In the genomic region with DNA sequence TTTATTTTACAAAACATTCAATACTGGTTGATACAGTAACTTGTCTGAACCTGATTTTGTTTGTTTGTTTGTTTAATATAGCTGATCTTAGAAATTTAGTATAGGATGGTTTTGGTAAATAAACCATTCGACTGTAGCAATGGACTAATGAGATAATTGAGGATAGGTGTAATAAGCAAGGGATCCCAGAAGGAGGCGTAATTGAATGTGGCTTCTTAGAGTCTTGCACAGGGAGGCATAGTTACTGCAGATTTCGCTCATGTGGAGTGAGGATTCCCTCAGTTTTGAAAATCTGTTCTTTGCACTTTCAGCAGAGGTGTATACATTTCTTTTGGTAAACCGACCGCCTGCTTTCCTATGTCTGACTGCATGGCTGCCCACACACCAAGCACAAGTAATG, we compare ENCODE assay signal across 14 cellular contexts.
DNase-seq lines count a peak whose midpoint lies in the region; TF ChIP-seq lines count a peak whose summit lies in the region.
"Had no signal": no experiment of that assay in that cellular context is flagged by ENCODE, and none has a peak within 500 bp of the region (broad histone marks: within the 10 kb centered on the region; RNA-seq: fewer than 3 reads in every experiment).

No MANE protein-coding gene starts in this region.

- H2AFZ ChIP-seq in hepatocyte, result no peak overlapping the region

- WGBS in hepatocyte (ENCODE audit: low lambda C conversion rate, missing lambda C conversion rate), result 59% methylated on average over 5 of the region's 5 CpGs

- H3K4me3 ChIP-seq in hepatocyte (no peak overlapping the region), uterus (no peak overlapping the region)
- H3K4me3 ChIP-seq: thoracic aorta had no signal

- TF ChIP-seq CTCF in 22Rv1 (IDR thresholded peaks at IDR 0.05), result peak; percentile 34; the same call in 1 of the 2 replicates
- peak; percentile 21 for TF ChIP-seq CTCF in hepatocyte (IDR thresholded peaks at IDR 0.05; ENCODE audit: poor library complexity)
- TF ChIP-seq CTCF in endothelial cell (IDR thresholded peaks at IDR 0.05; ENCODE audit: unreplicated experiment), result no peak
- no peak for TF ChIP-seq CTCF in uterus (IDR thresholded peaks at IDR 0.05)

- H3K27ac Mint-ChIP-seq in endothelial cell (ENCODE audit: unreplicated experiment), result no peak overlapping the region
- H3K27ac Mint-ChIP-seq: activated T-cell treated with anti-CD3 and anti-CD28 coated beads, Interleukin-2, amount 50 U/mL, for 24 hours; T-helper 17 cell had no signal

- H3K4me2 ChIP-seq in hepatocyte, result no peak overlapping the region

- H3K4me3 Mint-ChIP-seq in endothelial cell (ENCODE audit: unreplicated experiment), result no peak overlapping the region
- H3K4me3 Mint-ChIP-seq: activated T-cell treated with anti-CD3 and anti-CD28 coated beads, Interleukin-2, amount 50 U/mL, for 24 hours; T-helper 17 cell had no signal

- no peaks in the 10 kb centered on the region for H3K27me3 ChIP-seq in hepatocyte
- H3K27me3 ChIP-seq in uterus, result no peaks in the 10 kb centered on the region

- no peaks in the 10 kb centered on the region for H3K79me2 ChIP-seq in hepatocyte

- H3K36me3 ChIP-seq in hepatocyte (replicated peaks; ENCODE audit: insufficient read depth, low read depth) (no peaks in the 10 kb centered on the region), uterus (no peaks in the 10 kb centered on the region)
- H3K36me3 ChIP-seq: thoracic aorta had no signal

- H3K9me2 ChIP-seq in hepatocyte (replicated peaks; ENCODE audit: insufficient read depth), result no peaks in the 10 kb centered on the region

- H3K36me3 Mint-ChIP-seq in endothelial cell (ENCODE audit: low read depth, unreplicated experiment), result peaks cover 5% of the 10 kb centered on the region

- no peaks in the 10 kb centered on the region for H3K4me1 ChIP-seq in hepatocyte (ENCODE audit: insufficient read depth)
- H3K4me1 ChIP-seq in uterus, result no peaks in the 10 kb centered on the region

- H4K20me1 ChIP-seq in hepatocyte (ENCODE audit: insufficient read depth, poor library complexity, severe bottlenecking), result no peaks in the 10 kb centered on the region

- DNase-seq in H4 (ENCODE audit: low spot score), result peak; percentile 33
- peak; percentile 11 for DNase-seq in OCI-M1 (lab: John Stamatoyannopoulos, UW)
- DNase-seq in hepatocyte (ENCODE audit: low spot score), result no peak
- no peak for DNase-seq in endothelial cell (ENCODE audit: low spot score)
- no peak for DNase-seq in SHP77 treated with DMSO at 0.1 percent for 48 hours (lab: John Stamatoyannopoulos, UW)
- DNase-seq in uterus, result no peak
- no peak for DNase-seq in DMS79 treated with DMSO at 0.1 percent for 48 hours (lab: John Stamatoyannopoulos, UW)
- DNase-seq: activated CD4-positive, alpha-beta T cell treated with anti-CD3 and anti-CD28 coated beads for 4 hours; activated T-cell treated with anti-CD3 and anti-CD28 coated beads, Interleukin-2, amount 50 U/mL, for 24 hours; cortex of kidney; NCI-H2107; T-helper 17 cell had no signal

- no peak overlapping the region for H3K27ac ChIP-seq in 22Rv1
- H3K27ac ChIP-seq in hepatocyte, result no peak overlapping the region
- H3K27ac ChIP-seq in uterus, result no peak overlapping the region
- H3K27ac ChIP-seq: thoracic aorta had no signal

- peaks cover 41% of the 10 kb centered on the region for H3K9me3 Mint-ChIP-seq in endothelial cell (ENCODE audit: unreplicated experiment)
- H3K9me3 Mint-ChIP-seq: activated T-cell treated with anti-CD3 and anti-CD28 coated beads, Interleukin-2, amount 50 U/mL, for 24 hours had no signal

- no peaks in the 10 kb centered on the region for H3K4me1 Mint-ChIP-seq in endothelial cell (ENCODE audit: unreplicated experiment)
- H3K4me1 Mint-ChIP-seq: T-helper 17 cell had no signal

- intact Hi-C loops in uterus (cut with DNase I; ENCODE audit: low total_unique reads), result no loop called here

- no peak for TF ChIP-seq POLR2A in uterus (IDR thresholded peaks at IDR 0.05)

- H3K27me3 Mint-ChIP-seq in endothelial cell (ENCODE audit: unreplicated experiment), result no peaks in the 10 kb centered on the region
- H3K27me3 Mint-ChIP-seq: activated T-cell treated with anti-CD3 and anti-CD28 coated beads, Interleukin-2, amount 50 U/mL, for 24 hours had no signal

- no peaks in the 10 kb centered on the region for H3K9me3 ChIP-seq in hepatocyte (ENCODE audit: low read depth)
- no peaks in the 10 kb centered on the region for H3K9me3 ChIP-seq in uterus
- H3K9me3 ChIP-seq: thoracic aorta had no signal

Comparison
In these comparisons a context has a peak if more than half of its experiments do, and no peak if none do; other contexts are left out.
1. CTCF ChIP-seq: peak in 22Rv1 (single experiment) and hepatocyte (single experiment); none in endothelial cell (single experiment) and uterus (0 of 4).
2. DNase-seq: peak in H4 (single experiment) and OCI-M1 (single experiment); none in hepatocyte (single experiment), endothelial cell (single experiment), SHP77 treated with DMSO at 0.1 percent for 48 hours (single experiment), uterus (0 of 2) and DMS79 treated with DMSO at 0.1 percent for 48 hours (single experiment).